ENCODE assay signal across 19 cellular contexts in genomic region chr10:16975188-16975587, GRCh38.
DNase-seq lines count a peak whose midpoint lies in the region; ATAC-seq and TF ChIP-seq lines count a peak whose summit lies in the region.
"Had no signal": no experiment of that assay in that cellular context is flagged by ENCODE, and none has a peak within 500 bp of the region (broad histone marks: within the 10 kb centered on the region; RNA-seq: fewer than 3 reads in every experiment).

No MANE protein-coding gene starts in this region.

- H3K4me3 ChIP-seq in Panc1 (ENCODE audit: low read depth in 2 of 2, low read length in 2 of 2) (no peak overlapping the region), astrocyte of the cerebellum (ENCODE audit: low read depth, low read length) (no peak overlapping the region), epithelial cell of proximal tubule (ENCODE audit: low read depth, low read length) (no peak overlapping the region), MG63 (no peak overlapping the region)

- H3K27me3 ChIP-seq in Panc1 (ENCODE audit: control insufficient read depth, insufficient read depth, low read length) (no peaks in the 10 kb centered on the region), MG63 (no peaks in the 10 kb centered on the region)

- DNase-seq in Panc1 (ENCODE audit: low read depth, low spot score) (no peak), astrocyte of the cerebellum (ENCODE audit: low read depth) (peak; percentile 60), epithelial cell of proximal tubule (ENCODE audit: low read depth) (no peak), smooth muscle cell of the brain vasculature (ENCODE audit: low read depth, low spot score) (peak; percentile 58), D341Med (ENCODE audit: low spot score) (no peak), SIG-M5 (lab: John Stamatoyannopoulos, UW) (no peak), MG63 (no peak)
- DNase-seq: DMS 273 treated with DMSO at 0.1 percent for 48 hours; DND-41; NCI-H1105 treated with DMSO at 0.1 percent for 48 hours; NCI-H1694 treated with DMSO at 0.1 percent for 48 hours; NCI-H2107; NCI-H510A; NCI-H748 treated with DMSO at 0.1 percent for 48 hours; NK-92 treated with Interleukin-12 subunit alpha and Interleukin-12 subunit beta, amount 100 ng/mL, for 24 hours; SHP77; SK-N-SH had no signal

- intact Hi-C loops in Panc1 (cut with micrococcal nuclease; ENCODE audit: unreplicated experiment) = no loop called here

- ATAC-seq in Panc1 = no peak
- ATAC-seq: HCT116 had no signal

- POLR2A ChIA-PET in Panc1 (lab: Charles Lee) = no interaction called here

- peaks cover 10% of the 10 kb centered on the region; the same call in 1 of the 2 replicates for H3K9me3 ChIP-seq in Panc1 (ENCODE audit: control insufficient read depth, insufficient read depth, low read depth, low read length)
- H3K9me3 ChIP-seq in MG63 = no peaks in the 10 kb centered on the region

- TF ChIP-seq CTCF in Panc1 (IDR thresholded peaks at IDR 0.05) (no peak), astrocyte of the cerebellum (IDR thresholded peaks at IDR 0.05; ENCODE audit: low read depth, low read length, missing control alignments) (no peak), epithelial cell of proximal tubule (conservative IDR thresholded peaks at IDR 0.05; ENCODE audit: low read depth, low read length) (peak; percentile 13)

- BruUV-seq in Panc1 (replicated peaks; lab: Mats Ljungman, UMichigan) = no TSS peak

- in situ Hi-C loops in Panc1 (cut with HindIII; ENCODE audit: low pct_unique_long_range_greater_than_20kb, low sequenced_read_pairs) (no loop called here), astrocyte of the cerebellum (cut with HindIII; ENCODE audit: low sequenced_read_pairs) (no loop called here)

- H3K4me1 ChIP-seq in Panc1 (ENCODE audit: control insufficient read depth, insufficient read depth, low read length) = no peaks in the 10 kb centered on the region

- no peaks in the 10 kb centered on the region for H3K36me3 ChIP-seq in Panc1 (ENCODE audit: control insufficient read depth, insufficient read depth, low read length)
- no peaks in the 10 kb centered on the region for H3K36me3 ChIP-seq in MG63

- H3K27ac ChIP-seq in Panc1 (ENCODE audit: low read length) = peak overlapping the region; percentile 67
- H3K27ac ChIP-seq: C4-2B had no signal

- CTCF ChIA-PET in Panc1 (lab: Charles Lee) = no interaction called here

Comparison
In these comparisons a context has a peak if more than half of its experiments do, and no peak if none do; other contexts are left out.
1. DNase-seq: peak in astrocyte of the cerebellum (single experiment) and smooth muscle cell of the brain vasculature (single experiment); none in Panc1 (single experiment), epithelial cell of proximal tubule (single experiment), D341Med (single experiment), SIG-M5 (single experiment) and MG63 (single experiment).